ENCODE assay signal across 26 cellular contexts in the genomic region with DNA sequence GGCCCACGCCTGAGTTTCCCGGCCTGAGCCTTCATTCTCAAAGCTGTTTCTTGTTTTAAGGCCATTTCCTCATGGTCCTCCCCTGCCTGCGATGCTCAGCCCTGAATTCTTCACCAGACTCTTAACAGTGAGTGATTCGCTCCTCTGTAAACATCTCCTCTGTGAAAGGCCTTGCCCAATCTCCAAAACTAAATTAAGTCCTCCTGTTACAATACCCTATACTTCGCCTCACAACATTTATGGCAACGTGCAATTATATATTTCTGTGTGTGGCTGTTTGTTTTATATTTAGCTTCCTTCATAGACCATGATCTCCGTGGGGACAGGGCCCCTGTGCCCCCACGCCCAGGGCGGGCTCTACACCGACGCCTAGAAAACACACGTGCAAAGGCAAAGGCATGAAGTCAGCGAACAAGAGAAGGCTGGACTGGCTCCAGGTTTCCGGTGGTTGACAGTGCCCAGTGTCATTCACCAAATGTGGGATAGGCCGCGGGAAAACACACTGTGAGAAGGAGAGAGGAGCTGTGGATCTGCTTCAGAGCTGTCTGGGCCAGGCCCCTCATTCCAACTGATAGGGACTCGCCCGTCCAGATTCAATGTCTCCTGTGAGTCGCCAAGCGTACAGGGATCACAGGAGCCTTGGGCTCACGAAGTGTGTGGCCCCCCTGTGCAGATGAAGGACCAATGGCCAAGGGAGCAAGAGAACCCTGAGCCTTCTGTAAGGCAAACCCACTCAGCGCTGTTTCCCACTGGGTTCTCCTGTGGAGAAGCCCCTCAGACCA.
DNase-seq lines count a peak whose midpoint lies in the region; ATAC-seq and TF ChIP-seq lines count a peak whose summit lies in the region.
"Had no signal": no experiment of that assay in that cellular context is flagged by ENCODE, and none has a peak within 500 bp of the region (broad histone marks: within the 10 kb centered on the region; RNA-seq: fewer than 3 reads in every experiment).

No MANE protein-coding gene starts in this region.

- H3K4me3 Mint-ChIP-seq in activated CD4-positive, alpha-beta T cell treated with anti-CD3 and anti-CD28 coated beads, Interleukin-2, amount 10 ng/mL, durations not matched to agents 7 days and 5 days, result no peak overlapping the region
- H3K4me3 Mint-ChIP-seq: CD8-positive, alpha-beta T cell; nephron progenitor cell; stimulated activated effector memory CD8-positive, alpha-beta T cell treated with anti-CD3 and anti-CD28 coated beads, Interleukin-12 subunit alpha, Interleukin-12 subunit beta, amount 100 ng/mL, for 72 hours had no signal

- ATAC-seq in upper lobe of left lung (ENCODE audit: low FRiP score in 2 of 2), result no peak
- no peak for ATAC-seq in GM18511 (IDR thresholded peaks at IDR 0.05; ENCODE audit: unreplicated experiment)
- ATAC-seq: activated CD4-positive, CD25-positive, alpha-beta regulatory T cell treated with anti-CD3 and anti-CD28 coated beads, Interleukin-2, amount 50 U/mL, for 24 hours; CD8-positive, alpha-beta T cell; esophagus mucosa; SK-N-SH treated with all-trans-retinoic acid at 6 μM for 48 hours; stimulated activated effector memory CD8-positive, alpha-beta T cell treated with anti-CD3 and anti-CD28 coated beads, Interleukin-12 subunit alpha, Interleukin-12 subunit beta, amount 100 ng/mL, for 72 hours had no signal

- CTCF ChIA-PET in mammary epithelial cell (lab: Charles Lee; ENCODE audit: low non-redundant PET) (no interaction called here), RWPE1 (lab: Yijun Ruan, JAX) (no interaction called here)
- CTCF ChIA-PET in activated CD4-positive, alpha-beta T cell treated with anti-CD3 and anti-CD28 coated beads, Interleukin-2, amount 10 ng/mL, durations not matched to agents 7 days and 5 days (lab: Charles Lee), result no interaction called here

- intact Hi-C loops in breast epithelium (cut with DNase I; ENCODE audit: low total_unique reads) (no loop called here), mammary epithelial cell (cut with micrococcal nuclease) (no loop called here)

- in situ Hi-C loops in mammary epithelial cell (cut with MboI; ENCODE audit: low sequenced_read_pairs in 2 of 2), result no loop called here

- H2AFZ ChIP-seq in mammary epithelial cell (ENCODE audit: low read depth, low read length), result no peak overlapping the region

- H3K4me1 ChIP-seq in breast epithelium (no peaks in the 10 kb centered on the region), mammary epithelial cell (ENCODE audit: insufficient read depth, low read length) (no peaks in the 10 kb centered on the region), upper lobe of left lung (peaks cover 0 to 12% (median 4%) of the 10 kb centered on the region in 4 donors)
- H3K4me1 ChIP-seq: transverse colon had no signal

- H3K27ac Mint-ChIP-seq in activated CD4-positive, alpha-beta T cell treated with anti-CD3 and anti-CD28 coated beads, Interleukin-2, amount 10 ng/mL, durations not matched to agents 7 days and 5 days, result no peak overlapping the region
- H3K27ac Mint-ChIP-seq: activated T-helper 2 cell treated with anti-CD3 and anti-CD28 coated beads, Interferon-gamma antibody, Interleukin-2, Interleukin-4, amounts not matched to agents 10 μg/mL and 5 μg/mL and 100 μg/mL, durations not matched to agents 14 hours and 24 hours and 36 hours; CD8-positive, alpha-beta T cell; nephron progenitor cell; stimulated activated effector memory CD8-positive, alpha-beta T cell treated with anti-CD3 and anti-CD28 coated beads, Interleukin-12 subunit alpha, Interleukin-12 subunit beta, amount 100 ng/mL, for 72 hours had no signal

- no peaks in the 10 kb centered on the region for H3K9me3 Mint-ChIP-seq in activated CD4-positive, alpha-beta T cell treated with anti-CD3 and anti-CD28 coated beads, Interleukin-2, amount 10 ng/mL, durations not matched to agents 7 days and 5 days
- H3K9me3 Mint-ChIP-seq: activated T-helper 2 cell treated with anti-CD3 and anti-CD28 coated beads, Interferon-gamma antibody, Interleukin-2, Interleukin-4, amounts not matched to agents 10 μg/mL and 5 μg/mL and 100 μg/mL, durations not matched to agents 14 hours and 24 hours and 36 hours; CD8-positive, alpha-beta T cell; nephron progenitor cell; stimulated activated effector memory CD8-positive, alpha-beta T cell treated with anti-CD3 and anti-CD28 coated beads, Interleukin-12 subunit alpha, Interleukin-12 subunit beta, amount 100 ng/mL, for 72 hours had no signal

- peaks cover 32% of the 10 kb centered on the region for H3K27me3 Mint-ChIP-seq in activated CD4-positive, alpha-beta T cell treated with anti-CD3 and anti-CD28 coated beads, Interleukin-2, amount 10 ng/mL, durations not matched to agents 7 days and 5 days

- TF ChIP-seq POLR2A in breast epithelium (IDR thresholded peaks at IDR 0.05) (no peak), upper lobe of left lung (IDR thresholded peaks at IDR 0.05) (no peak)

- no peak for DNase-seq in breast epithelium (ENCODE audit: low spot score in 2 of 2)
- DNase-seq in mammary epithelial cell, result no peak
- no peak for DNase-seq in RWPE1 (ENCODE audit: low spot score)
- DNase-seq in myocyte (ENCODE audit: low read depth), result peak; percentile 3
- DNase-seq in upper lobe of left lung, result peak; percentile 19 to 27
- no peak for DNase-seq in NCI-H1694 (lab: John Stamatoyannopoulos, UW)
- DNase-seq in activated CD4-positive, alpha-beta T cell treated with anti-CD3 and anti-CD28 coated beads, Interleukin-2, amount 10 ng/mL, durations not matched to agents 7 days and 5 days, result no peak
- DNase-seq: ACHN; activated CD8-positive, alpha-beta memory T cell treated with anti-CD3 and anti-CD28 coated beads for 24 hours; DMS79; heart right ventricle; mesenchymal stem cell; NCI-H1930; nephron progenitor cell; T1000; transverse colon had no signal

- no peak for TF ChIP-seq EP300 in upper lobe of left lung (IDR thresholded peaks at IDR 0.05)

- no peaks in the 10 kb centered on the region for H4K20me1 ChIP-seq in mammary epithelial cell (ENCODE audit: insufficient read depth, low read length)

- H3K4me3 ChIP-seq in breast epithelium (no peak overlapping the region), mammary epithelial cell (replicated peaks in 1 of 3; ENCODE audit: insufficient read depth in 1 of 3, low read depth in 2 of 3, low read length in 3 of 3) (no peak overlapping the region), upper lobe of left lung (no peak overlapping the region)
- H3K4me3 ChIP-seq: adrenal gland, cardiac muscle cell, dorsolateral prefrontal cortex, heart right ventricle, transverse colon had no signal

- dilution Hi-C loops in mammary epithelial cell (cut with HindIII; ENCODE audit: low sequenced_read_pairs), result loop anchor here (5.0 kb wide), 1 partner anchor 48 kb away; no protein-coding TSS in a partner anchor

- no peak overlapping the region for H3K4me2 ChIP-seq in mammary epithelial cell (ENCODE audit: insufficient read depth, low read depth, low read length)

- H3K9ac ChIP-seq in mammary epithelial cell (ENCODE audit: insufficient read depth, low read length), result no peak overlapping the region

- TF ChIP-seq CTCF in breast epithelium (IDR thresholded peaks at IDR 0.05) (no peak), mammary epithelial cell (conservative IDR thresholded peaks at IDR 0.05 in 1 of 2, IDR thresholded peaks at IDR 0.05 in 1 of 2; ENCODE audit: extremely low read depth in 1 of 2, insufficient read depth in 1 of 2, low read depth in 1 of 2, low read length in 2 of 2) (no peak), RWPE1 (conservative IDR thresholded peaks at IDR 0.05; ENCODE audit: low read depth) (no peak), upper lobe of left lung (IDR thresholded peaks at IDR 0.05) (no peak)

- POLR2A ChIA-PET in RWPE1 (lab: Yijun Ruan, JAX; ENCODE audit: low non-redundant PET), result no interaction called here
- POLR2A ChIA-PET in activated CD4-positive, alpha-beta T cell treated with anti-CD3 and anti-CD28 coated beads, Interleukin-2, amount 10 ng/mL, durations not matched to agents 7 days and 5 days (lab: Charles Lee), result no interaction called here

- H3K79me2 ChIP-seq in mammary epithelial cell (ENCODE audit: insufficient read depth, low read length), result no peaks in the 10 kb centered on the region

- BruUV-seq in mammary epithelial cell (replicated peaks; lab: Mats Ljungman, UMichigan), result no TSS peak

- H3K9me3 ChIP-seq in breast epithelium, result no peaks in the 10 kb centered on the region
- no peaks in the 10 kb centered on the region for H3K9me3 ChIP-seq in mammary epithelial cell (replicated peaks; ENCODE audit: insufficient read depth, low read length)
- no peaks in the 10 kb centered on the region for H3K9me3 ChIP-seq in upper lobe of left lung
- H3K9me3 ChIP-seq: adrenal gland, heart right ventricle, transverse colon had no signal

- H3K4me1 Mint-ChIP-seq in activated CD4-positive, alpha-beta T cell treated with anti-CD3 and anti-CD28 coated beads, Interleukin-2, amount 10 ng/mL, durations not matched to agents 7 days and 5 days, result no peaks in the 10 kb centered on the region

- whole genome bisulfite sequencing in mammary epithelial cell (ENCODE audit: low coverage, missing lambda C conversion rate), result 88% methylated on average over 20 of the region's 22 CpGs
- WGBS in upper lobe of left lung, 2 donors, result 83 to 89% methylated on average over 22 of the region's 22 CpGs

- H3K27ac ChIP-seq in breast epithelium (peak overlapping the region; percentile 57 to 94), mammary epithelial cell (ENCODE audit: insufficient read depth, low read depth, low read length) (no peak overlapping the region), RWPE1 (peak overlapping the region; percentile 26), upper lobe of left lung (no peak overlapping the region)
- H3K27ac ChIP-seq: adrenal gland, cardiac muscle cell, dorsolateral prefrontal cortex had no signal

- H3K27me3 ChIP-seq in breast epithelium, result peaks cover 0 to 13% of the 10 kb centered on the region in 2 donors
- H3K27me3 ChIP-seq in mammary epithelial cell (ENCODE audit: insufficient read depth, low read length), result no peaks in the 10 kb centered on the region
- peaks cover 0 to 4% (median 0%) of the 10 kb centered on the region in 4 donors for H3K27me3 ChIP-seq in upper lobe of left lung

- H3K36me3 ChIP-seq in breast epithelium (no peaks in the 10 kb centered on the region), mammary epithelial cell (ENCODE audit: insufficient read depth, low read length) (no peaks in the 10 kb centered on the region), upper lobe of left lung (no peaks in the 10 kb centered on the region)
- H3K36me3 ChIP-seq: adrenal gland, cardiac muscle cell, transverse colon had no signal

- no peaks in the 10 kb centered on the region for H3K36me3 Mint-ChIP-seq in activated CD4-positive, alpha-beta T cell treated with anti-CD3 and anti-CD28 coated beads, Interleukin-2, amount 10 ng/mL, durations not matched to agents 7 days and 5 days (ENCODE audit: low read depth)
- H3K36me3 Mint-ChIP-seq: CD8-positive, alpha-beta T cell; stimulated activated effector memory CD8-positive, alpha-beta T cell treated with anti-CD3 and anti-CD28 coated beads, Interleukin-12 subunit alpha, Interleukin-12 subunit beta, amount 100 ng/mL, for 72 hours had no signal

Comparison
In these comparisons a context has a peak if more than half of its experiments do, and no peak if none do; other contexts are left out.
1. H3K27ac ChIP-seq: peak in breast epithelium (2 of 2) and RWPE1 (single experiment); none in mammary epithelial cell (single experiment) and upper lobe of left lung (0 of 4).
2. DNase-seq: peak in myocyte (single experiment) and upper lobe of left lung (2 of 2); none in breast epithelium (0 of 2), mammary epithelial cell (single experiment), RWPE1 (single experiment), NCI-H1694 (single experiment) and activated CD4-positive, alpha-beta T cell treated with anti-CD3 and anti-CD28 coated beads, Interleukin-2, amount 10 ng/mL, durations not matched to agents 7 days and 5 days (single experiment).